Comparison of ENCODE assay signal across 21 cellular contexts in genomic region chr22:42695294-42695693, GRCh38. TPM values are rescaled to one million over a fixed set of nuclear protein-coding genes. Genes with fewer than 3 reads are reported as not detected.
DNase-seq lines count a peak whose midpoint lies in the region; ATAC-seq and TF ChIP-seq lines count a peak whose summit lies in the region.
"Had no signal": no experiment of that assay in that cellular context is flagged by ENCODE, and none has a peak within 500 bp of the region (broad histone marks: within the 10 kb centered on the region; RNA-seq: fewer than 3 reads in every experiment).

No MANE protein-coding gene starts in this region.

- no peak overlapping the region for H2BK12ac ChIP-seq in neuronal stem cell (ENCODE audit: low read length)

- no peak overlapping the region for H3K4ac ChIP-seq in neuronal stem cell (ENCODE audit: low read length)

- no peak overlapping the region for H2BK5ac ChIP-seq in neuronal stem cell (ENCODE audit: low read length)

- H3K9me3 ChIP-seq in ascending aorta = no peaks in the 10 kb centered on the region
- no peaks in the 10 kb centered on the region for H3K9me3 ChIP-seq in heart left ventricle
- H3K9me3 ChIP-seq in neuronal stem cell (replicated peaks in 1 of 2; ENCODE audit: control insufficient read depth in 2 of 2, insufficient read depth in 1 of 2, low read depth in 1 of 2, low read length in 2 of 2) = no peaks in the 10 kb centered on the region
- no peaks in the 10 kb centered on the region for H3K9me3 ChIP-seq in uterus

- H3K4me1 ChIP-seq in ascending aorta = peaks cover 17 to 41% of the 10 kb centered on the region in 2 donors
- H3K4me1 ChIP-seq in heart left ventricle = peaks cover 16 to 86% (median 55%) of the 10 kb centered on the region in 12 donors
- H3K4me1 ChIP-seq in neuronal stem cell (ENCODE audit: control insufficient read depth in 2 of 2, insufficient read depth in 1 of 2, low read depth in 1 of 2, low read length in 2 of 2) = peaks cover 4 to 7% of the 10 kb centered on the region in 2 donors
- peaks cover 4 to 21% of the 10 kb centered on the region in 2 donors for H3K4me1 ChIP-seq in uterus

- TF ChIP-seq POLR2A in heart left ventricle (IDR thresholded peaks at IDR 0.05) = no peak
- no peak for TF ChIP-seq POLR2A in uterus (IDR thresholded peaks at IDR 0.05)

- H3K4me3 ChIP-seq in ascending aorta (no peak overlapping the region), heart left ventricle (no peak overlapping the region), neuronal stem cell (ENCODE audit: low read length in 2 of 2) (no peak overlapping the region), uterus (no peak overlapping the region)

- H2AK5ac ChIP-seq in neuronal stem cell (ENCODE audit: low read depth, low read length) = peak overlapping the region; percentile 2

- H3K27me3 ChIP-seq in ascending aorta = no peaks in the 10 kb centered on the region
- H3K27me3 ChIP-seq in heart left ventricle = no peaks in the 10 kb centered on the region
- H3K27me3 ChIP-seq in neuronal stem cell (ENCODE audit: control insufficient read depth in 3 of 3, insufficient read depth in 3 of 3, low read depth in 1 of 3, low read length in 3 of 3) = peaks cover 0 to 7% (median 0%) of the 10 kb centered on the region in 3 experiments
- H3K27me3 ChIP-seq in uterus = no peaks in the 10 kb centered on the region

- H2BK15ac ChIP-seq in neuronal stem cell (ENCODE audit: low read length) = no peak overlapping the region

- H2BK120ac ChIP-seq in neuronal stem cell (ENCODE audit: low read depth, low read length) = no peak overlapping the region

- H4K91ac ChIP-seq in neuronal stem cell (ENCODE audit: low read depth, low read length, poor library complexity) = no peak overlapping the region

- TF ChIP-seq CTCF in ascending aorta (IDR thresholded peaks at IDR 0.05) (no peak), heart left ventricle (IDR thresholded peaks at IDR 0.05) (no peak), uterus (IDR thresholded peaks at IDR 0.05) (no peak)

- H3K4me2 ChIP-seq in neuronal stem cell (ENCODE audit: insufficient read depth, low read length, poor library complexity, severe bottlenecking) = no peak overlapping the region
- H3K4me2 ChIP-seq: KMS-11 had no signal

- DNase-seq in ascending aorta (ENCODE audit: low spot score in 2 of 2) (peak in 1 of 2 donors; percentile 86), heart left ventricle (peak in 2 of 5 donors; percentile 81 to 82), neuronal stem cell (ENCODE audit: low spot score) (no peak), uterus (no peak), kidney glomerular epithelial cell (lab: John Stamatoyannopoulos, UW) (no peak)
- no peak for DNase-seq in activated CD4-positive, alpha-beta T cell treated with anti-CD3 and anti-CD28 coated beads for 4 hours
- no peak for DNase-seq in stimulated activated CD4-positive, alpha-beta T cell treated with anti-CD3 and anti-CD28 coated beads, Interleukin-2, amount 100 ng/mL, for 48 hours
- DNase-seq: activated CD4-positive, alpha-beta T cell treated with anti-CD3 and anti-CD28 coated beads, Interleukin-2, amount 50 U/mL, for 48 hours; activated T-cell treated with anti-CD3 and anti-CD28 coated beads for 4 hours; COR-L47; NCI-H1105; NCI-H2107; NCI-H526; SHP77 had no signal

- intact Hi-C loops in ascending aorta (cut with DNase I) = loop anchor here (5.0 kb wide), 1 partner anchor 33 kb away; no protein-coding TSS in a partner anchor
- intact Hi-C loops in heart left ventricle (cut with DNase I) = loop anchor here in 2 of 10 donors (5.0 kb wide), 1 partner anchor 48 kb away; the partner anchor contains the start of gene CYB5R3 (in 2 of the 2)
- intact Hi-C loops in uterus (cut with DNase I; ENCODE audit: low total_unique reads) = no loop called here

- ATAC-seq in heart left ventricle (peak; percentile 6 to 39 (median 16)), HG03045 (IDR thresholded peaks at IDR 0.05; ENCODE audit: unreplicated experiment) (no peak)
- ATAC-seq: stimulated activated memory B cell treated with anti-CD40 and anti-IgM and Interleukin-4, amounts not matched to agents 10 μg/mL and 1 μg/mL and 100 μg/mL, for 72 hours had no signal

- H3K18ac ChIP-seq in neuronal stem cell (ENCODE audit: low read length) = peak overlapping the region; percentile 42

- H3K36me3 ChIP-seq in ascending aorta (peaks cover 19 to 37% of the 10 kb centered on the region in 2 donors), heart left ventricle (peaks cover 0 to 51% (median 37%) of the 10 kb centered on the region in 9 donors), neuronal stem cell (replicated peaks in 1 of 2; ENCODE audit: control insufficient read depth in 2 of 2, insufficient read depth in 2 of 2, low read length in 2 of 2) (peaks cover 0 to 2% of the 10 kb centered on the region in 2 donors), uterus (no peaks in the 10 kb centered on the region)

- no peak overlapping the region for H2AFZ ChIP-seq in neuronal stem cell (ENCODE audit: low read length)

- H3K23ac ChIP-seq in neuronal stem cell (ENCODE audit: low read depth, low read length, poor library complexity) = no peak overlapping the region

- H3K9ac ChIP-seq in neuronal stem cell (ENCODE audit: low read depth, low read length, poor library complexity) = no peak overlapping the region
- H3K9ac ChIP-seq: KMS-11 had no signal

- peak overlapping the region; percentile 92 to 93 for H3K27ac ChIP-seq in ascending aorta
- peak overlapping the region; percentile 31 to 99 (median 93) for H3K27ac ChIP-seq in heart left ventricle
- H3K27ac ChIP-seq in neuronal stem cell (replicated peaks; ENCODE audit: low read length) = no peak overlapping the region
- H3K27ac ChIP-seq in uterus = peak overlapping the region; percentile 0 to 51
- H3K27ac ChIP-seq: KMS-11, VCaP had no signal

- H3K14ac ChIP-seq in neuronal stem cell (ENCODE audit: low read length) = no peak overlapping the region

- WGBS in heart left ventricle, 4 donors = 39 to 61% (median 47%) methylated on average over 6 to 10 of the region's 10 CpGs
- no CpG with 5 or more reads among the region's 10 CpGs for WGBS in neuronal stem cell (ENCODE audit: extremely low coverage in 2 of 2, insufficient read length in 2 of 2, insufficient replicate concordance in 1 of 2), 2 donors

- H3K79me1 ChIP-seq in neuronal stem cell (ENCODE audit: low read depth, low read length) = no peaks in the 10 kb centered on the region

- no peak overlapping the region for H4K8ac ChIP-seq in neuronal stem cell (ENCODE audit: low read depth, low read length)

RNA-seq across cellular contexts. Expression of gene A4GALT, which starts 25.4 kb away (rescaled TPM):
- 85.1 TPM for total RNA-seq in ascending aorta
- total RNA-seq in heart left ventricle = 100 to 1,000 TPM in 2 of 9 donors, 10 to 100 TPM in 7; 30.7 to 127 (median 63.4) TPM
- polyA plus RNA-seq in heart left ventricle = 100 to 1,000 TPM in 1 of 2 donors, 10 to 100 TPM in 1; 91.7 to 230 TPM
- 5.5 TPM for polyA plus RNA-seq in neuronal stem cell (2013, experiment 1 of 2)
- polyA plus RNA-seq in neuronal stem cell (2013, experiment 2 of 2) = 5.6 TPM
- total RNA-seq in uterus = 10 to 100 TPM in 3 of 4 donors, 1 to 10 TPM in 1; 4.4 to 100.0 (median 19.6) TPM
- total RNA-seq: T-helper 1 cell treated with Interleukin-12 subunit alpha and Interleukin-12 subunit beta and Interleukin-4 antibody, amounts not matched to agents 30 ng/mL and 1 ng/mL, for 36 hours had no signal
- polyA plus RNA-seq: neural cell had no signal

RNA-seq across cellular contexts. Expression of gene CYB5R3, which starts 46.1 kb away (rescaled TPM):
- 455 TPM for total RNA-seq in ascending aorta
- 100 to 1,000 TPM; 223 to 459 (median 305) TPM for total RNA-seq in heart left ventricle
- 100 to 1,000 TPM; 135 to 379 TPM for polyA plus RNA-seq in heart left ventricle
- 108 TPM for polyA plus RNA-seq in neuronal stem cell (2013, experiment 1 of 2)
- polyA plus RNA-seq in neuronal stem cell (2013, experiment 2 of 2) = 107 TPM
- total RNA-seq in uterus = 100 to 1,000 TPM in 1 of 4 donors, 10 to 100 TPM in 3; 34.0 to 225 (median 51.7) TPM

RNA-seq across cellular contexts. Expression of gene ATP5MGL, which starts 54.9 kb away (rescaled TPM):
- total RNA-seq in ascending aorta (not detected), heart left ventricle (1 to 10 TPM in 1 of 9 donors, under 1 TPM in 4, not detected in 4; 0.31 to 1.3 (median 0.53) TPM), uterus (under 1 TPM in 1 of 4 donors, not detected in 3; 0.79 TPM)
- under 1 TPM in 1 of 2 donors, not detected in 1; 0.61 TPM for polyA plus RNA-seq in heart left ventricle
- polyA plus RNA-seq in neuronal stem cell (2013, experiment 1 of 2) = not detected
- polyA plus RNA-seq in neuronal stem cell (2013, experiment 2 of 2) = not detected
- total RNA-seq: kidney epithelial cell had no signal
- polyA plus RNA-seq: neural cell had no signal
